ENCODE assay signal across 14 cellular contexts in the genomic region with DNA sequence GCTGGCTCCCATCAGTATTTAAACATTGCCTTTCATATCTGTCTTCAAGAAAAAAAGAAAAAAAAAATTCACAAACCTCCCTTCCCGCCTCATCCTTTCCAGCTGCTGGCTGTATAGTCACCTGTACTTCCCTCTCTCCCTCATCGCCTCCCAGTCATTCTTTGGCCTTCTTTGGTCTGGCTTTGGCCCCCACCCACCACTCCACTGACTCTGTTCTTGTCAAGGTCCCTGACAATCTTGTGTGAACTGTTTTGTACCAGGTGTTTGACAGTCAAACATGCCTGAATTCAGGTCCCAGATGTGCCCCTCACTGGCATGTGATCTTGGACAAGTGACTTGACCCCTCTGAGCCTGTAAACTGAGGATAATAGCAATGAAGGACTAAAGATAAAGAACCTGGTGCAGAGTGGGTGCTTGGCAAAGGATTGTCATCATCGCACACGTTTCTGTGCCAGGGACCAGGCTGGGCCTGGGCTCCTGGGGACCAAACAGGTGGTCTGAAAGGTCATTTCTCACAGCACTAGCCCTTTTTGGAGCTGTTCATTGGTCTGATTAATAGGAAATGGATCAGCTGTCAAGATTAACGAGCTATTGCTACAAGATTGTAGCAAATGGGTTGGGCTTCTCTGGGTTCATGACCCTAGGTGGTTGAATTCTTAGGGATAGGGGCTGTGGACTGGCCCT. TPM values are rescaled to one million over a fixed set of nuclear protein-coding genes. Genes with fewer than 3 reads are reported as not detected.
DNase-seq lines count a peak whose midpoint lies in the region; ATAC-seq, FAIRE-seq and TF ChIP-seq lines count a peak whose summit lies in the region.
"Had no signal": no experiment of that assay in that cellular context is flagged by ENCODE, and none has a peak within 500 bp of the region (broad histone marks: within the 10 kb centered on the region; RNA-seq: fewer than 3 reads in every experiment).

No MANE protein-coding gene starts in this region.

- H3K27ac Mint-ChIP-seq in activated T-helper 17 cell treated with anti-CD3 and anti-CD28 coated beads, Interleukin-2, amount 50 U/mL, for 72 hours = no peak overlapping the region
- H3K27ac Mint-ChIP-seq: stimulated activated memory B cell treated with anti-CD40 and anti-IgM and Interleukin-4, amounts not matched to agents 10 μg/mL and 1 μg/mL and 100 μg/mL, for 72 hours had no signal

- 25% methylated on average over 5 of the region's 5 CpGs for WGBS in pancreas, 2 donors
- 64 to 71% methylated on average over 5 of the region's 5 CpGs for WGBS in upper lobe of left lung, 2 donors

- H3K36me3 ChIP-seq in pancreas (peaks cover 0 to 14% (median 0%) of the 10 kb centered on the region in 3 donors), upper lobe of left lung (peaks cover 0 to 16% (median 0%) of the 10 kb centered on the region in 4 donors)
- H3K36me3 ChIP-seq: ovary had no signal

- TF ChIP-seq EP300 in upper lobe of left lung (IDR thresholded peaks at IDR 0.05) = no peak

- H3K9me3 ChIP-seq in pancreas (no peaks in the 10 kb centered on the region), upper lobe of left lung (no peaks in the 10 kb centered on the region)
- H3K9me3 ChIP-seq: ovary had no signal

- no peak for TF ChIP-seq POLR2A in upper lobe of left lung (IDR thresholded peaks at IDR 0.05)

- no peaks in the 10 kb centered on the region for H3K36me3 Mint-ChIP-seq in activated T-helper 17 cell treated with anti-CD3 and anti-CD28 coated beads, Interleukin-2, amount 50 U/mL, for 72 hours (ENCODE audit: low read depth)
- H3K36me3 Mint-ChIP-seq: stimulated activated memory B cell treated with anti-CD40 and anti-IgM and Interleukin-4, amounts not matched to agents 10 μg/mL and 1 μg/mL and 100 μg/mL, for 72 hours had no signal

- H3K27me3 ChIP-seq in pancreas (no peaks in the 10 kb centered on the region), upper lobe of left lung (no peaks in the 10 kb centered on the region)
- H3K27me3 ChIP-seq: ovary had no signal

- H3K4me1 ChIP-seq in pancreas = peaks cover 58 to 61% (median 61%) of the 10 kb centered on the region in 3 donors
- peaks cover 32 to 66% (median 47%) of the 10 kb centered on the region in 4 donors for H3K4me1 ChIP-seq in upper lobe of left lung

- TF ChIP-seq CTCF in RWPE1 (conservative IDR thresholded peaks at IDR 0.05; ENCODE audit: low read depth) = no peak
- no peak for TF ChIP-seq CTCF in pancreas (IDR thresholded peaks at IDR 0.05)
- no peak for TF ChIP-seq CTCF in upper lobe of left lung (IDR thresholded peaks at IDR 0.05)

- peaks cover 9% of the 10 kb centered on the region for H3K27me3 Mint-ChIP-seq in activated T-helper 17 cell treated with anti-CD3 and anti-CD28 coated beads, Interleukin-2, amount 50 U/mL, for 72 hours

- no peak overlapping the region for H3K4me3 Mint-ChIP-seq in activated T-helper 17 cell treated with anti-CD3 and anti-CD28 coated beads, Interleukin-2, amount 50 U/mL, for 72 hours
- H3K4me3 Mint-ChIP-seq: stimulated activated memory B cell treated with anti-CD40 and anti-IgM and Interleukin-4, amounts not matched to agents 10 μg/mL and 1 μg/mL and 100 μg/mL, for 72 hours had no signal

- no peak for DNase-seq in RWPE1 (ENCODE audit: low spot score)
- no peak for DNase-seq in epithelial cell of prostate (ENCODE audit: low read depth, low spot score)
- DNase-seq in pancreas = peak in 3 of 6 donors; percentile 53 to 63 (median 57)
- no peak for DNase-seq in upper lobe of left lung
- DNase-seq: activated CD4-positive, CD25-positive, alpha-beta regulatory T cell; amniotic stem cell; T-helper 1 cell had no signal

- peaks cover 12% of the 10 kb centered on the region for H3K4me1 Mint-ChIP-seq in activated T-helper 17 cell treated with anti-CD3 and anti-CD28 coated beads, Interleukin-2, amount 50 U/mL, for 72 hours

- CTCF ChIA-PET in RWPE1 (lab: Yijun Ruan, JAX) = interaction anchor here (0.6 to 1.5 kb wide), 3 partner anchors 10 to 61 kb away, joined by 3 to 4 read pairs (median 3); no protein-coding TSS in a partner anchor

- intact Hi-C loops in pancreas (cut with DNase I) = no loop called here

- POLR2A ChIA-PET in RWPE1 (lab: Yijun Ruan, JAX; ENCODE audit: low non-redundant PET) = interaction anchor here (0.8 kb wide), 1 partner anchor 20 kb away, joined by 8 read pairs; no protein-coding TSS in a partner anchor

- peak overlapping the region; percentile 95 for H3K27ac ChIP-seq in RWPE1
- peak overlapping the region; percentile 26 for H3K27ac ChIP-seq in epithelial cell of prostate
- peak overlapping the region; percentile 38 to 95 (median 86) for H3K27ac ChIP-seq in pancreas
- peak overlapping the region; percentile 53 to 84 (median 76) for H3K27ac ChIP-seq in upper lobe of left lung
- H3K27ac ChIP-seq: coronary artery had no signal

- no peak for FAIRE-seq in pancreas (lab: Jason Lieb, UNC)
- FAIRE-seq: HTR-8/SVneo had no signal

- no peak overlapping the region for H3K4me3 ChIP-seq in pancreas
- no peak overlapping the region for H3K4me3 ChIP-seq in upper lobe of left lung
- H3K4me3 ChIP-seq: coronary artery, ovary had no signal

- H3K9me3 Mint-ChIP-seq in activated T-helper 17 cell treated with anti-CD3 and anti-CD28 coated beads, Interleukin-2, amount 50 U/mL, for 72 hours = no peaks in the 10 kb centered on the region
- H3K9me3 Mint-ChIP-seq: stimulated activated memory B cell treated with anti-CD40 and anti-IgM and Interleukin-4, amounts not matched to agents 10 μg/mL and 1 μg/mL and 100 μg/mL, for 72 hours had no signal

- ATAC-seq in pancreas = peak; percentile 4 to 24 (median 8)
- no peak for ATAC-seq in upper lobe of left lung (ENCODE audit: low FRiP score in 2 of 2)
- no peak for ATAC-seq in GM19467 (IDR thresholded peaks at IDR 0.05; ENCODE audit: unreplicated experiment)
- ATAC-seq in HG02885 (IDR thresholded peaks at IDR 0.05; ENCODE audit: poor library complexity, unreplicated experiment) = no peak
- ATAC-seq in activated T-helper 17 cell treated with anti-CD3 and anti-CD28 coated beads, Interleukin-2, amount 50 U/mL, for 72 hours (replicated peaks) = no peak
- ATAC-seq: stimulated activated memory B cell treated with anti-CD40 and anti-IgM and Interleukin-4, amounts not matched to agents 10 μg/mL and 1 μg/mL and 100 μg/mL, for 72 hours had no signal

RNA-seq across cellular contexts. Expression of gene PTPRF, which starts 21.5 kb away (rescaled TPM):
- total RNA-seq in pancreas = 100 to 1,000 TPM in 5 of 6 donors, 10 to 100 TPM in 1; 89.2 to 210 (median 131) TPM
- polyA plus RNA-seq in pancreas = 10 to 100 TPM; 42.9 to 44.6 TPM
- total RNA-seq in upper lobe of left lung = 100 to 1,000 TPM; 133 to 201 (median 171) TPM
- total RNA-seq in activated T-helper 17 cell treated with anti-CD3 and anti-CD28 coated beads, Interleukin-2, amount 50 U/mL, for 72 hours = 10 to 100 TPM in 1 of 2 donors, 1 to 10 TPM in 1; 6.3 to 30.7 TPM

Comparison
In these comparisons a context has a peak if more than half of its experiments do, and no peak if none do; other contexts are left out.
1. H3K27ac ChIP-seq: peak in every context shown above with its lines; median percentile 95 in RWPE1; 86 in pancreas; 76 in upper lobe of left lung; 26 in epithelial cell of prostate.
2. ATAC-seq: peak in pancreas (4 of 4); none in upper lobe of left lung (0 of 2), GM19467 (single experiment), HG02885 (single experiment) and activated T-helper 17 cell treated with anti-CD3 and anti-CD28 coated beads, Interleukin-2, amount 50 U/mL, for 72 hours (single experiment).